In genomic region chr19:17616961-17617806, GRCh38 we compare ENCODE assay signal across 11 cellular contexts.
A peak's percentile ranks its signal among the peaks of the same experiment; 100 is the strongest.
DNase-seq lines count a peak whose midpoint lies in the region; ATAC-seq, FAIRE-seq and TF ChIP-seq lines count a peak whose summit lies in the region.
"Had no signal": no experiment of that assay in that cellular context is flagged by ENCODE, and none has a peak within 500 bp of the region (broad histone marks: within the 10 kb centered on the region; RNA-seq: fewer than 3 reads in every experiment).

No MANE protein-coding gene starts in this region.

- POLR2A ChIA-PET in Caco-2 (lab: Charles Lee) (no interaction called here), GM12878 (lab: Charles Lee) (interaction anchor here (0.5 kb wide), 1 partner anchor 118 kb away, joined by 6 read pairs; no protein-coding TSS in a partner anchor)

- SMC1A ChIA-PET in GM12878 (lab: Charles Lee; ENCODE audit: uncharacterized antibody, unreplicated experiment) = no interaction called here

- H3K27me3 ChIP-seq in Caco-2 (replicated peaks; ENCODE audit: control insufficient read depth, insufficient read depth, low read length) = no peaks in the 10 kb centered on the region
- no peaks in the 10 kb centered on the region for H3K27me3 ChIP-seq in GM12878 (replicated peaks in 1 of 2; ENCODE audit: control insufficient read depth in 2 of 2, insufficient read depth in 2 of 2, low read length in 1 of 2)

- no peak for TF ChIP-seq POLR2A in GM12878 (IDR thresholded peaks at IDR 0.05; ENCODE audit: low read depth, low read length)

- no peaks in the 10 kb centered on the region for H3K79me2 ChIP-seq in GM12878 (ENCODE audit: control insufficient read depth, insufficient read depth, low read length)

- in situ Hi-C loops in GM12878 (cut with MboI) = no loop called here

- TF ChIP-seq CTCF in Caco-2 (IDR thresholded peaks at IDR 0.05; ENCODE audit: insufficient read depth in 1 of 2, low read depth in 1 of 2, low read length in 1 of 2, severe bottlenecking in 1 of 2, unreplicated experiment in 1 of 2) = no peak
- TF ChIP-seq CTCF in GM12878 (IDR thresholded peaks at IDR 0.05 in 2 of 3, conservative IDR thresholded peaks at IDR 0.05 in 1 of 3; ENCODE audit: control insufficient read depth in 2 of 3, extremely low read depth in 1 of 3, insufficient read depth in 1 of 3, low read depth in 3 of 3, low read length in 3 of 3) = no peak

- H3K4me1 ChIP-seq in Caco-2 (no peaks in the 10 kb centered on the region), GM12878 (ENCODE audit: control insufficient read depth, insufficient read depth, low read length) (no peaks in the 10 kb centered on the region)

- H3K36me3 ChIP-seq in Caco-2 (ENCODE audit: control insufficient read depth, insufficient read depth, low read length) (no peaks in the 10 kb centered on the region), GM12878 (ENCODE audit: control insufficient read depth in 2 of 2, insufficient read depth in 2 of 2, low read length in 1 of 2) (no peaks in the 10 kb centered on the region)

- H3K4me3 Mint-ChIP-seq in Caco-2 (ENCODE audit: unreplicated experiment) = peak overlapping the region; percentile 66
- no peak overlapping the region for H3K4me3 Mint-ChIP-seq in memory B cell
- H3K4me3 Mint-ChIP-seq in natural killer cell treated with Interleukin-12 subunit alpha and Interleukin-12 subunit beta and Interleukin-15 and Interleukin-18, amount 100 ng/mL, for 72 hours = no peak overlapping the region
- H3K4me3 Mint-ChIP-seq: activated CD4-positive, alpha-beta T cell treated with anti-CD3 and anti-CD28 coated beads, Interleukin-2, amount 10 ng/mL, durations not matched to agents 7 days and 5 days had no signal

- BruUV-seq in Caco-2 (replicated peaks; lab: Mats Ljungman, UMichigan) (no TSS peak), GM12878 (replicated peaks; lab: Mats Ljungman, UMichigan) (no TSS peak)

- H4K20me1 ChIP-seq in GM12878 (ENCODE audit: control insufficient read depth, insufficient read depth) = no peaks in the 10 kb centered on the region

- RAD21 ChIA-PET in GM12878 (lab: Charles Lee; ENCODE audit: unreplicated experiment) = no interaction called here

- H3K9me3 ChIP-seq in Caco-2 (no peaks in the 10 kb centered on the region), GM12878 (replicated peaks; ENCODE audit: control insufficient read depth, insufficient read depth, low read length) (no peaks in the 10 kb centered on the region; the same call in 2 of the 3 replicates)

- H3K4me2 ChIP-seq in GM12878 (ENCODE audit: control insufficient read depth, insufficient read depth) = peak overlapping the region; percentile 55; the same call in 1 of the 2 replicates

- no peak for FAIRE-seq in GM12878 (lab: Jason Lieb, UNC)

- H3K27ac Mint-ChIP-seq in Caco-2 (ENCODE audit: unreplicated experiment) (no peak overlapping the region), memory B cell (no peak overlapping the region)
- no peak overlapping the region for H3K27ac Mint-ChIP-seq in natural killer cell treated with Interleukin-12 subunit alpha and Interleukin-12 subunit beta and Interleukin-15 and Interleukin-18, amount 100 ng/mL, for 72 hours
- H3K27ac Mint-ChIP-seq: activated CD4-positive, alpha-beta T cell treated with anti-CD3 and anti-CD28 coated beads, Interleukin-2, amount 10 ng/mL, durations not matched to agents 7 days and 5 days had no signal

- CTCF ChIA-PET in Caco-2 (lab: Charles Lee) (interaction anchor here (1.4 kb wide), 1 partner anchor 11 kb away, joined by 4 read pairs; no protein-coding TSS in a partner anchor), GM12878 (lab: Yijun Ruan, JAX) (interaction anchor here (0.6 to 1.4 kb wide), 3 partner anchors 11 to 310 kb away, joined by 3 to 4 read pairs (median 3); no protein-coding TSS in a partner anchor)

- peak; percentile 61 to 79 for DNase-seq in Caco-2
- peak; percentile 4 for DNase-seq in HT-29 (ENCODE audit: low spot score)
- no peak for DNase-seq in GM12878 (ENCODE audit: low read depth, low spot score)
- no peak for DNase-seq in memory B cell (ENCODE audit: low spot score in 2 of 2)
- DNase-seq in mucosa of gallbladder (ENCODE audit: low spot score) = no peak
- DNase-seq in natural killer cell treated with Interleukin-12 subunit alpha and Interleukin-12 subunit beta and Interleukin-15 and Interleukin-18, amount 100 ng/mL, for 72 hours (ENCODE audit: low spot score) = no peak
- DNase-seq: activated CD4-positive, alpha-beta T cell treated with anti-CD3 and anti-CD28 coated beads, Interleukin-2, amount 10 ng/mL, durations not matched to agents 7 days and 5 days; midbrain; NCI-H2029 had no signal

- H3K4me3 ChIP-seq in Caco-2 (ENCODE audit: low read depth, low read length) = peak overlapping the region; percentile 24
- peak overlapping the region; percentile 13; the same call in 1 of the 2 replicates for H3K4me3 ChIP-seq in GM12878

- no peaks in the 10 kb centered on the region for H3K4me1 Mint-ChIP-seq in Caco-2 (ENCODE audit: low read depth, unreplicated experiment)
- H3K4me1 Mint-ChIP-seq in memory B cell = peaks cover 8% of the 10 kb centered on the region
- peaks cover 8 to 9% of the 10 kb centered on the region in 2 donors for H3K4me1 Mint-ChIP-seq in natural killer cell treated with Interleukin-12 subunit alpha and Interleukin-12 subunit beta and Interleukin-15 and Interleukin-18, amount 100 ng/mL, for 72 hours (ENCODE audit: low read depth in 2 of 2)

- ATAC-seq in GM12878 (peak; percentile 32; the same call in 2 of the 3 replicates), memory B cell (ENCODE audit: low read depth) (peak; percentile 66), HG02588 (IDR thresholded peaks at IDR 0.05; ENCODE audit: unreplicated experiment) (no peak), GM18511 (IDR thresholded peaks at IDR 0.05; ENCODE audit: unreplicated experiment) (no peak)
- ATAC-seq in natural killer cell treated with Interleukin-12 subunit alpha and Interleukin-12 subunit beta and Interleukin-15 and Interleukin-18, amount 100 ng/mL, for 72 hours = no peak

- no peak for TF ChIP-seq EP300 in GM12878 (IDR thresholded peaks at IDR 0.05; ENCODE audit: borderline replicate concordance in 1 of 2, control insufficient read depth in 1 of 2, low read depth in 2 of 2, low read length in 2 of 2)

- no peak for TF ChIP-seq RAD21 in GM12878 (IDR thresholded peaks at IDR 0.05; ENCODE audit: insufficient read depth, low read depth, low read length)

- H2AFZ ChIP-seq in GM12878 (ENCODE audit: control insufficient read depth, low read depth, low read length) = peak overlapping the region; percentile 48; the same call in 1 of the 2 replicates

- no peak overlapping the region for H3K9ac ChIP-seq in GM12878 (ENCODE audit: control insufficient read depth, insufficient read depth, low read length)

- H3K27me3 Mint-ChIP-seq in Caco-2 (ENCODE audit: insufficient read depth, unreplicated experiment) = peaks cover 1% of the 10 kb centered on the region
- peaks cover 26% of the 10 kb centered on the region for H3K27me3 Mint-ChIP-seq in memory B cell
- peaks cover 13 to 18% of the 10 kb centered on the region in 2 donors for H3K27me3 Mint-ChIP-seq in natural killer cell treated with Interleukin-12 subunit alpha and Interleukin-12 subunit beta and Interleukin-15 and Interleukin-18, amount 100 ng/mL, for 72 hours

- 51% methylated on average over 28 of the region's 28 CpGs for WGBS in GM12878 (ENCODE audit: insufficient coverage, insufficient replicate concordance, low lambda C conversion rate, missing lambda C conversion rate)

- H3K36me3 Mint-ChIP-seq in Caco-2 (ENCODE audit: insufficient read depth, unreplicated experiment) (peaks cover 11% of the 10 kb centered on the region), memory B cell (no peaks in the 10 kb centered on the region)
- H3K36me3 Mint-ChIP-seq in natural killer cell treated with Interleukin-12 subunit alpha and Interleukin-12 subunit beta and Interleukin-15 and Interleukin-18, amount 100 ng/mL, for 72 hours = no peaks in the 10 kb centered on the region

- intact Hi-C loops in Caco-2 (cut with micrococcal nuclease; ENCODE audit: unreplicated experiment) (no loop called here), GM12878 (cut with micrococcal nuclease; ENCODE audit: unreplicated experiment) (no loop called here)

- no peak overlapping the region for H3K27ac ChIP-seq in GM12878 (ENCODE audit: control insufficient read depth, insufficient read depth)

- H3K9me3 Mint-ChIP-seq in Caco-2 (ENCODE audit: unreplicated experiment) = peaks cover 8% of the 10 kb centered on the region
- H3K9me3 Mint-ChIP-seq in memory B cell = peaks cover 4% of the 10 kb centered on the region
- peaks cover 3% of the 10 kb centered on the region for H3K9me3 Mint-ChIP-seq in natural killer cell treated with Interleukin-12 subunit alpha and Interleukin-12 subunit beta and Interleukin-15 and Interleukin-18, amount 100 ng/mL, for 72 hours
- H3K9me3 Mint-ChIP-seq: activated CD4-positive, alpha-beta T cell treated with anti-CD3 and anti-CD28 coated beads, Interleukin-2, amount 10 ng/mL, durations not matched to agents 7 days and 5 days had no signal

TF ChIP-seq in GM12878, 131 proteins besides CTCF, POLR2A, EP300 and RAD21 (continues in another document):
- TF ChIP-seq SMAD1 (IDR thresholded peaks at IDR 0.05; ENCODE audit: low read depth, partially characterized antibody) (no peak), TARDBP (IDR thresholded peaks at IDR 0.05; ENCODE audit: borderline replicate concordance) (no peak), NFIC (IDR thresholded peaks at IDR 0.05; ENCODE audit: low read depth, low read length) (no peak), USF2 (IDR thresholded peaks at IDR 0.05; ENCODE audit: borderline replicate concordance, low read depth, low read length) (no peak)

Comparison
In these comparisons a context has a peak if more than half of its experiments do, and no peak if none do; other contexts are left out.
1. DNase-seq: peak in Caco-2 (2 of 2) and HT-29 (single experiment); none in GM12878 (single experiment), memory B cell (0 of 2), mucosa of gallbladder (single experiment) and natural killer cell treated with Interleukin-12 subunit alpha and Interleukin-12 subunit beta and Interleukin-15 and Interleukin-18, amount 100 ng/mL, for 72 hours (single experiment).
2. ATAC-seq: peak in GM12878 (single experiment) and memory B cell (single experiment); none in HG02588 (single experiment), GM18511 (single experiment) and natural killer cell treated with Interleukin-12 subunit alpha and Interleukin-12 subunit beta and Interleukin-15 and Interleukin-18, amount 100 ng/mL, for 72 hours (0 of 2).